ENCODE assay signal across 15 cellular contexts in the genomic region with DNA sequence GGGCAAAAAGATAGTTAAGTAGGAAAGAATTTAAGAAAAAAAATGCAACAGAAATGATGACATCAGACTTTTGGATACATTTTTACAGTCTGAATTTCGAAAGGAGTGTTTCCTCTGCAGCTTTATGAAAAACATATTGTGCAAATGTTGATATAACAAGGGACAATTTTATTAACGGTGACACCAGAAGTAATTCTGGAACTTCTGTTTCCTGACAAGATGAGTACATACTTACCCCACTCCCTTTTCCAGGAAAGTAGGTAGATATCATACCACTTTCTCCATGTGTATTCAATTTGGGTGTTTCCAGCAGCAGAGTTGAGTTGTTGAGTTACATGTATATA.
DNase-seq lines count a peak whose midpoint lies in the region; ATAC-seq and TF ChIP-seq lines count a peak whose summit lies in the region.
"Had no signal": no experiment of that assay in that cellular context is flagged by ENCODE, and none has a peak within 500 bp of the region (broad histone marks: within the 10 kb centered on the region; RNA-seq: fewer than 3 reads in every experiment).

No MANE protein-coding gene starts in this region.

- DNase-seq in AG10803 (ENCODE audit: low read depth) (peak; percentile 13), IMR-90 (no peak), adipocyte (ENCODE audit: low read depth) (peak; percentile 70), foreskin keratinocyte (no peak), NOMO-1 treated with DMSO at 0.1 percent for 48 hours (lab: John Stamatoyannopoulos, UW; ENCODE audit: unreplicated experiment) (no peak)
- no peak for DNase-seq in activated CD8-positive, alpha-beta memory T cell treated with anti-CD3 and anti-CD28 coated beads for 24 hours
- DNase-seq: AML-193; CD4-positive, alpha-beta T cell; DMS79; EL; KBM-7 had no signal

- CTCF ChIA-PET in IMR-90 (lab: Yijun Ruan, JAX), result no interaction called here

- peaks cover 2% of the 10 kb centered on the region; the same call in 1 of the 2 replicates for H3K4me1 ChIP-seq in IMR-90 (ENCODE audit: control insufficient read depth, insufficient read depth, low read length)
- peaks cover 3% of the 10 kb centered on the region for H3K4me1 ChIP-seq in adipocyte (ENCODE audit: control insufficient read depth, insufficient read depth, low read length)
- peaks cover 5% of the 10 kb centered on the region for H3K4me1 ChIP-seq in foreskin keratinocyte
- H3K4me1 ChIP-seq: BLaER1, HAP-1 had no signal

- H3K4me2 ChIP-seq in IMR-90 (ENCODE audit: low read depth, low read length), result no peak overlapping the region
- H3K4me2 ChIP-seq: BLaER1 had no signal

- WGBS in IMR-90 (ENCODE audit: extremely low coverage in 2 of 2, insufficient read length in 1 of 2), 2 experiments, result no CpG with 5 or more reads among the region's 2 CpGs

- no peaks in the 10 kb centered on the region for H3K79me1 ChIP-seq in IMR-90 (ENCODE audit: low read depth in 1 of 2, low read length in 2 of 2)

- no peak for TF ChIP-seq CTCF in AG10803 (conservative IDR thresholded peaks at IDR 0.05; ENCODE audit: low read length)
- no peak for TF ChIP-seq CTCF in IMR-90 (conservative IDR thresholded peaks at IDR 0.05; ENCODE audit: low read depth, low read length)
- no peak for TF ChIP-seq CTCF in foreskin keratinocyte (conservative IDR thresholded peaks at IDR 0.05)

- no peak overlapping the region for H2BK5ac ChIP-seq in IMR-90 (ENCODE audit: low read depth, low read length, poor library complexity, severe bottlenecking)

- H3K18ac ChIP-seq in IMR-90 (ENCODE audit: low read depth, low read length), result peak overlapping the region; percentile 56; the same call in 1 of the 2 replicates

- dilution Hi-C loops in IMR-90 (cut with HindIII; ENCODE audit: low sequenced_read_pairs, unreplicated experiment), result no loop called here

- H4K8ac ChIP-seq in IMR-90 (ENCODE audit: low read depth in 2 of 2, low read length in 2 of 2), result no peak overlapping the region

- H3K14ac ChIP-seq in IMR-90 (replicated peaks; ENCODE audit: low read depth, low read length), result no peak overlapping the region

- in situ Hi-C loops in IMR-90 (cut with MboI; ENCODE audit: low sequenced_read_pairs), result no loop called here

- no peaks in the 10 kb centered on the region for H3K9me1 ChIP-seq in IMR-90 (ENCODE audit: insufficient read depth, low read length)

- no peak overlapping the region for H3K23ac ChIP-seq in IMR-90 (ENCODE audit: low read depth, low read length)

- intact Hi-C loops in IMR-90 (cut with micrococcal nuclease), result no loop called here

- TF ChIP-seq RAD21 in IMR-90 (IDR thresholded peaks at IDR 0.05; ENCODE audit: low read length), result no peak

- no peak overlapping the region for H3K56ac ChIP-seq in IMR-90 (ENCODE audit: extremely low read depth, insufficient read depth, low read length)

- H3K4me3 ChIP-seq in AG10803 (ENCODE audit: low read length), result no peak overlapping the region
- no peak overlapping the region for H3K4me3 ChIP-seq in IMR-90 (ENCODE audit: insufficient read depth, low read depth, low read length)
- H3K4me3 ChIP-seq in adipocyte (ENCODE audit: low read length), result no peak overlapping the region
- H3K4me3 ChIP-seq: BLaER1, HAP-1 had no signal

- no peak overlapping the region for H2AK5ac ChIP-seq in IMR-90 (ENCODE audit: low read depth, low read length)

- no peak overlapping the region for H2BK20ac ChIP-seq in IMR-90 (ENCODE audit: low read depth, low read length)

- no peak overlapping the region for H2BK15ac ChIP-seq in IMR-90 (ENCODE audit: low read depth, low read length)

- H3K27ac ChIP-seq in IMR-90 (ENCODE audit: insufficient read depth, low read length) (no peak overlapping the region), foreskin keratinocyte (peak overlapping the region; percentile 52)
- H3K27ac ChIP-seq: 22Rv1, BLaER1 had no signal

- no peak overlapping the region for H4K5ac ChIP-seq in IMR-90 (ENCODE audit: low read depth, low read length)

- H2AFZ ChIP-seq in IMR-90 (replicated peaks; ENCODE audit: low read length, poor library complexity), result no peak overlapping the region

- no peak overlapping the region for H4K91ac ChIP-seq in IMR-90 (ENCODE audit: insufficient read depth, low read depth, low read length)

- no TSS peak for BruUV-seq in IMR-90 (replicated peaks; lab: Mats Ljungman, UMichigan)

- TF ChIP-seq POLR2A in IMR-90 (IDR thresholded peaks at IDR 0.05; ENCODE audit: low read depth, low read length), result no peak

- no peaks in the 10 kb centered on the region for H3K36me3 ChIP-seq in IMR-90 (ENCODE audit: control insufficient read depth, insufficient read depth, low read length)
- no peaks in the 10 kb centered on the region for H3K36me3 ChIP-seq in adipocyte (ENCODE audit: control insufficient read depth, insufficient read depth, low read length, severe bottlenecking)
- H3K36me3 ChIP-seq: BLaER1, HAP-1 had no signal

- H2AK9ac ChIP-seq in IMR-90 (replicated peaks; ENCODE audit: low read depth, low read length, poor library complexity), result no peak overlapping the region

- no peak for ATAC-seq in IMR-90 (ENCODE audit: low read depth)
- ATAC-seq in foreskin keratinocyte, result no peak
- no peak for ATAC-seq in HG03457 (IDR thresholded peaks at IDR 0.05; ENCODE audit: unreplicated experiment)

- H3K27me3 ChIP-seq in IMR-90 (ENCODE audit: control insufficient read depth, insufficient read depth, low read length), result no peaks in the 10 kb centered on the region
- peaks cover 5% of the 10 kb centered on the region for H3K27me3 ChIP-seq in adipocyte (replicated peaks; ENCODE audit: control insufficient read depth, insufficient read depth, low read length)
- no peaks in the 10 kb centered on the region for H3K27me3 ChIP-seq in foreskin keratinocyte
- H3K27me3 ChIP-seq: BLaER1 had no signal

- no peak overlapping the region for H3K9ac ChIP-seq in IMR-90 (ENCODE audit: low read depth, low read length)
- H3K9ac ChIP-seq in adipocyte (ENCODE audit: low read length), result no peak overlapping the region
- H3K9ac ChIP-seq: BLaER1 had no signal

- no peak overlapping the region for H3K4ac ChIP-seq in IMR-90 (ENCODE audit: low read depth, low read length)

- POLR2A ChIA-PET in IMR-90 (lab: Charles Lee; ENCODE audit: unreplicated experiment), result no interaction called here

- H2BK120ac ChIP-seq in IMR-90 (ENCODE audit: low read depth, low read length), result no peak overlapping the region

- no peaks in the 10 kb centered on the region for H3K9me3 ChIP-seq in IMR-90 (ENCODE audit: control insufficient read depth, insufficient read depth, low read length)
- H3K9me3 ChIP-seq in adipocyte (ENCODE audit: control insufficient read depth, low read length), result no peaks in the 10 kb centered on the region
- H3K9me3 ChIP-seq: HAP-1 had no signal

- no peaks in the 10 kb centered on the region for H4K20me1 ChIP-seq in IMR-90 (ENCODE audit: insufficient read depth, low read length)
- H4K20me1 ChIP-seq: BLaER1 had no signal

TF ChIP-seq in IMR-90, 13 proteins besides CTCF, POLR2A, EP300 and RAD21:
- TF ChIP-seq CEBPB (IDR thresholded peaks at IDR 0.05; ENCODE audit: low read depth, low read length) (no peak), NFE2L2 (IDR thresholded peaks at IDR 0.05; ENCODE audit: low read depth, low read length) (no peak), RFX5 (IDR thresholded peaks at IDR 0.05; ENCODE audit: low read depth, low read length) (no peak), RCOR1 (IDR thresholded peaks at IDR 0.05; ENCODE audit: insufficient replicate concordance, low read length) (no peak), MXI1 (IDR thresholded peaks at IDR 0.05; ENCODE audit: borderline replicate concordance, low read depth, low read length) (no peak), MAFK (IDR thresholded peaks at IDR 0.05; ENCODE audit: low read depth, low read length) (no peak), FOS (IDR thresholded peaks at IDR 0.05; ENCODE audit: low read depth, low read length) (no peak), MAZ (IDR thresholded peaks at IDR 0.05; ENCODE audit: borderline replicate concordance, low read depth, low read length) (no peak), CHD1 (IDR thresholded peaks at IDR 0.05; ENCODE audit: low read depth, low read length) (no peak), SMC3 (IDR thresholded peaks at IDR 0.05; ENCODE audit: low read depth, low read length) (no peak), BHLHE40 (IDR thresholded peaks at IDR 0.05; ENCODE audit: low read depth, low read length) (no peak)
- TF ChIP-seq, protein P1, sequence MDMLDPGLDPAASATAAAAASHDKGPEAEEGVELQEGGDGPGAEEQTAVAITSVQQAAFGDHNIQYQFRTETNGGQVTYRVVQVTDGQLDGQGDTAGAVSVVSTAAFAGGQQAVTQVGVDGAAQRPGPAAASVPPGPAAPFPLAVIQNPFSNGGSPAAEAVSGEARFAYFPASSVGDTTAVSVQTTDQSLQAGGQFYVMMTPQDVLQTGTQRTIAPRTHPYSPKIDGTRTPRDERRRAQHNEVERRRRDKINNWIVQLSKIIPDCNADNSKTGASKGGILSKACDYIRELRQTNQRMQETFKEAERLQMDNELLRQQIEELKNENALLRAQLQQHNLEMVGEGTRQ (IDR thresholded peaks at IDR 0.05; ENCODE audit: low read depth, low read length), result no peak
- TF ChIP-seq, protein P2, sequence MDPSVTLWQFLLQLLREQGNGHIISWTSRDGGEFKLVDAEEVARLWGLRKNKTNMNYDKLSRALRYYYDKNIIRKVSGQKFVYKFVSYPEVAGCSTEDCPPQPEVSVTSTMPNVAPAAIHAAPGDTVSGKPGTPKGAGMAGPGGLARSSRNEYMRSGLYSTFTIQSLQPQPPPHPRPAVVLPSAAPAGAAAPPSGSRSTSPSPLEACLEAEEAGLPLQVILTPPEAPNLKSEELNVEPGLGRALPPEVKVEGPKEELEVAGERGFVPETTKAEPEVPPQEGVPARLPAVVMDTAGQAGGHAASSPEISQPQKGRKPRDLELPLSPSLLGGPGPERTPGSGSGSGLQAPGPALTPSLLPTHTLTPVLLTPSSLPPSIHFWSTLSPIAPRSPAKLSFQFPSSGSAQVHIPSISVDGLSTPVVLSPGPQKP (IDR thresholded peaks at IDR 0.05; ENCODE audit: borderline replicate concordance, low read depth, low read length), result no peak

Comparison
In these comparisons a context has a peak if more than half of its experiments do, and no peak if none do; other contexts are left out.
1. DNase-seq: peak in AG10803 (single experiment) and adipocyte (single experiment); none in IMR-90 (single experiment), foreskin keratinocyte (0 of 2), activated CD8-positive, alpha-beta memory T cell treated with anti-CD3 and anti-CD28 coated beads for 24 hours (single experiment) and NOMO-1 treated with DMSO at 0.1 percent for 48 hours (single experiment).